In genomic region chr18:3458378-3458777, GRCh38 we compare ENCODE assay signal across 13 cellular contexts. TPM values are rescaled to one million over a fixed set of nuclear protein-coding genes. Genes with fewer than 3 reads are reported as not detected.
DNase-seq lines count a peak whose midpoint lies in the region; ATAC-seq and TF ChIP-seq lines count a peak whose summit lies in the region.
"Had no signal": no experiment of that assay in that cellular context is flagged by ENCODE, and none has a peak within 500 bp of the region (broad histone marks: within the 10 kb centered on the region; RNA-seq: fewer than 3 reads in every experiment).

No MANE protein-coding gene starts in this region.

- H3K27me3 Mint-ChIP-seq in CD8-positive, alpha-beta memory T cell: no peaks in the 10 kb centered on the region
- no peaks in the 10 kb centered on the region for H3K27me3 Mint-ChIP-seq in nephron progenitor cell (ENCODE audit: low read depth, poor library complexity)

- CTCF ChIA-PET in CD8-positive, alpha-beta memory T cell (lab: Charles Lee): interaction anchor here (0.9 to 10.0 kb wide), 16 partner anchors 9 to 208 kb away, joined by 3 to 100 read pairs (median 6); no protein-coding TSS in a partner anchor

- H3K36me3 ChIP-seq in CD8-positive, alpha-beta memory T cell (ENCODE audit: insufficient read depth, low read length): peaks cover 17% of the 10 kb centered on the region
- no peaks in the 10 kb centered on the region for H3K36me3 ChIP-seq in colonic mucosa

- peaks cover 65 to 79% (median 78%) of the 10 kb centered on the region in 3 donors for H3K4me1 Mint-ChIP-seq in CD8-positive, alpha-beta memory T cell
- peaks cover 71% of the 10 kb centered on the region for H3K4me1 Mint-ChIP-seq in nephron progenitor cell

- TF ChIP-seq CTCF in colonic mucosa (IDR thresholded peaks at IDR 0.05) (no peak), nephron progenitor cell (IDR thresholded peaks at IDR 0.05) (no peak)

- peak overlapping the region; percentile 90 to 98 (median 96) for H3K27ac Mint-ChIP-seq in CD8-positive, alpha-beta memory T cell
- H3K27ac Mint-ChIP-seq in nephron progenitor cell: no peak overlapping the region

- ATAC-seq in HG03280 (IDR thresholded peaks at IDR 0.05; ENCODE audit: unreplicated experiment) (no peak), HG03342 (IDR thresholded peaks at IDR 0.05; ENCODE audit: unreplicated experiment) (no peak), GM18867 (IDR thresholded peaks at IDR 0.05; ENCODE audit: unreplicated experiment) (no peak)

- H3K27ac ChIP-seq in CD8-positive, alpha-beta memory T cell (ENCODE audit: low read depth, low read length): peak overlapping the region; percentile 61
- H3K27ac ChIP-seq in colonic mucosa: peak overlapping the region; percentile 100

- no peaks in the 10 kb centered on the region for H3K27me3 ChIP-seq in CD8-positive, alpha-beta memory T cell (ENCODE audit: insufficient read depth, low read length, poor library complexity, severe bottlenecking)
- H3K27me3 ChIP-seq in colonic mucosa: no peaks in the 10 kb centered on the region

- peak in 2 of 5 donors; percentile 47 to 51 for DNase-seq in CD8-positive, alpha-beta memory T cell
- DNase-seq in M059J (ENCODE audit: low read depth) (peak; percentile 30), colonic mucosa (no peak), nephron progenitor cell (no peak), superior temporal gyrus (ENCODE audit: extremely low spot score) (no peak)
- DNase-seq: activated CD4-positive, alpha-beta T cell treated with anti-CD3 and anti-CD28 coated beads, Interleukin-2, amount 50 U/mL, for 4 hours; DND-41; islet precursor cell; NCI-H1105; RPMI8226 had no signal

- POLR2A ChIA-PET in CD8-positive, alpha-beta memory T cell (lab: Charles Lee): interaction anchor here (0.5 to 2.7 kb wide), 10 partner anchors 10 to 210 kb away, joined by 3 to 53 read pairs (median 6); partner anchors contain the start of genes MYL12A and TGIF1

- peak overlapping the region; percentile 28 to 81 (median 71) for H3K4me3 Mint-ChIP-seq in CD8-positive, alpha-beta memory T cell
- H3K4me3 Mint-ChIP-seq in nephron progenitor cell: peak overlapping the region; percentile 26

- peaks cover 21% of the 10 kb centered on the region for H3K4me1 ChIP-seq in CD8-positive, alpha-beta memory T cell (ENCODE audit: insufficient read depth, low read length)
- H3K4me1 ChIP-seq in colonic mucosa: peaks cover 13% of the 10 kb centered on the region

- H3K9ac ChIP-seq in colonic mucosa (ENCODE audit: low read depth in 2 of 2, low read length in 2 of 2): peak overlapping the region in 1 of 2 donors; percentile 62

- H3K4me3 ChIP-seq in CD8-positive, alpha-beta memory T cell (ENCODE audit: low read length): no peak overlapping the region
- no peak overlapping the region for H3K4me3 ChIP-seq in colonic mucosa

- H3K36me3 Mint-ChIP-seq in CD8-positive, alpha-beta memory T cell: peaks cover 23 to 56% (median 23%) of the 10 kb centered on the region in 3 donors
- H3K36me3 Mint-ChIP-seq in nephron progenitor cell (ENCODE audit: low read depth): peaks cover 72% of the 10 kb centered on the region

- intact Hi-C loops in colonic mucosa (cut with DNase I): loop anchor here (5.0 kb wide), 1 partner anchor 176 kb away; no protein-coding TSS in a partner anchor

- peaks cover 4 to 10% (median 5%) of the 10 kb centered on the region in 5 donors for H3K9me3 Mint-ChIP-seq in CD8-positive, alpha-beta memory T cell
- H3K9me3 Mint-ChIP-seq in nephron progenitor cell: peaks cover 42% of the 10 kb centered on the region

- H3K9me3 ChIP-seq in CD8-positive, alpha-beta memory T cell (ENCODE audit: low read length): no peaks in the 10 kb centered on the region
- H3K9me3 ChIP-seq in colonic mucosa: no peaks in the 10 kb centered on the region

RNA-seq across cellular contexts. Expression of gene TGIF1, which starts 8.4 kb away (rescaled TPM):
- total RNA-seq in CD8-positive, alpha-beta memory T cell: 10 to 100 TPM; 36.9 to 38.3 TPM
- polyA plus RNA-seq in CD8-positive, alpha-beta memory T cell: 77.0 TPM
- total RNA-seq in M059J (2014; rRNA removed; shearing (Covaris generic)): 113 and 126 TPM in 2 replicates
- 10 to 100 TPM; 68.0 to 80.6 TPM for total RNA-seq in colonic mucosa
